21 cellular contexts compared by ENCODE assay signal in the genomic region with DNA sequence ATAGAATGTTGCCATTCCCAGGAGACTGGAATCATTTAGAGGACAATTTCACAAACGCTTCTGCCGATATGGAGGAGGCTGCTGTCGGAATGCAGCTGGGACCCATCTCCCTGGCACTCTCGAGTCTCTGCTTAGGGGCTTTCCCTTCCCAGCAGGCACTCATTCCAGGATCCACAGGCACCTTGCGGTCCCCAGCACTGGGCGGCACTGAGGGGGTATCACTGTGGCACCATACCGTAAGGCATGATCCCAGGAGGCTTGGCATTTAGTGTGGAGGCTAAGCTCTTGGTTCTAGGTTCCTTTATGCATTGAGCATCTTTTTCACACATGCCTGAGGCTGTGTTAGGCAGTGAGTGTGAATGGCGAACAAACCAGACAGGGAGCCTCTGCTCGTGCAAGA. TPM values are rescaled to one million over a fixed set of nuclear protein-coding genes. Genes with fewer than 3 reads are reported as not detected.
DNase-seq lines count a peak whose midpoint lies in the region; ATAC-seq and TF ChIP-seq lines count a peak whose summit lies in the region.
"Had no signal": no experiment of that assay in that cellular context is flagged by ENCODE, and none has a peak within 500 bp of the region (broad histone marks: within the 10 kb centered on the region; RNA-seq: fewer than 3 reads in every experiment).

No MANE protein-coding gene starts in this region.

- TF ChIP-seq CTCF in breast epithelium (IDR thresholded peaks at IDR 0.05) (no peak), MCF 10A (IDR thresholded peaks at IDR 0.05; ENCODE audit: unreplicated experiment) (no peak), brain (conservative IDR thresholded peaks at IDR 0.05) (no peak), vagina (IDR thresholded peaks at IDR 0.05) (no peak)

- H3K4me1 Mint-ChIP-seq in MCF 10A (ENCODE audit: insufficient read depth, unreplicated experiment) (peaks cover 26% of the 10 kb centered on the region), brain (peaks cover 41% of the 10 kb centered on the region)

- H3K4me3 ChIP-seq in breast epithelium (no peak overlapping the region), vagina (no peak overlapping the region)
- H3K4me3 ChIP-seq: left ventricle myocardium inferior had no signal

- no peak for ATAC-seq in GM21367 (IDR thresholded peaks at IDR 0.05; ENCODE audit: unreplicated experiment)
- ATAC-seq: effector memory CD8-positive, alpha-beta T cell had no signal

- TF ChIP-seq POLR2A in breast epithelium (IDR thresholded peaks at IDR 0.05): no peak
- no peak for TF ChIP-seq POLR2A in vagina (IDR thresholded peaks at IDR 0.05)

- H3K9me3 Mint-ChIP-seq in MCF 10A (ENCODE audit: unreplicated experiment) (no peaks in the 10 kb centered on the region), brain (no peaks in the 10 kb centered on the region)
- H3K9me3 Mint-ChIP-seq: effector memory CD8-positive, alpha-beta T cell; IgD-negative memory B cell had no signal

- H3K27me3 ChIP-seq in breast epithelium (no peaks in the 10 kb centered on the region), vagina (no peaks in the 10 kb centered on the region)

- intact Hi-C loops in breast epithelium (cut with DNase I; ENCODE audit: low total_unique reads): no loop called here
- intact Hi-C loops in MCF 10A (cut with micrococcal nuclease): no loop called here
- intact Hi-C loops in vagina (cut with DNase I): no loop called here

- H3K36me3 Mint-ChIP-seq in MCF 10A (ENCODE audit: insufficient read depth, unreplicated experiment) (peaks cover 18% of the 10 kb centered on the region), brain (no peaks in the 10 kb centered on the region)

- H3K9me3 ChIP-seq in breast epithelium (no peaks in the 10 kb centered on the region), vagina (no peaks in the 10 kb centered on the region)
- H3K9me3 ChIP-seq: left ventricle myocardium inferior had no signal

- H3K27ac ChIP-seq in breast epithelium: peak overlapping the region; percentile 50 to 64
- peak overlapping the region; percentile 44 for H3K27ac ChIP-seq in vagina
- H3K27ac ChIP-seq: HL-60, left ventricle myocardium inferior, VCaP had no signal

- no peaks in the 10 kb centered on the region for H3K36me3 ChIP-seq in breast epithelium
- no peaks in the 10 kb centered on the region for H3K36me3 ChIP-seq in vagina

- in situ Hi-C loops in ACHN (cut with HindIII; ENCODE audit: low pct_ligation_motif_present, low pct_unique_long_range_greater_than_20kb, low sequenced_read_pairs): no loop called here

- DNase-seq in breast epithelium (ENCODE audit: low spot score in 2 of 2) (no peak), MCF 10A (ENCODE audit: unreplicated experiment) (no peak), islet precursor cell (peak; percentile 42), vagina (ENCODE audit: extremely low spot score in 2 of 2) (no peak), T-helper 9 cell (no peak), ACHN (no peak)
- DNase-seq: activated CD4-positive, alpha-beta T cell treated with anti-CD3 and anti-CD28 coated beads, Interleukin-2, amount 50 U/mL, for 48 hours; activated naive CD4-positive, alpha-beta T cell; activated T-cell treated with anti-CD3 and anti-CD28 coated beads for 4 hours; amniotic stem cell; effector memory CD8-positive, alpha-beta T cell; head of caudate nucleus; left ventricle myocardium inferior; OCI-M1; SIG-M5; T-helper 2 cell had no signal

- H3K4me3 Mint-ChIP-seq in MCF 10A (ENCODE audit: unreplicated experiment) (no peak overlapping the region), brain (no peak overlapping the region)
- H3K4me3 Mint-ChIP-seq: effector memory CD8-positive, alpha-beta T cell; IgD-negative memory B cell had no signal

- POLR2A ChIA-PET in MCF 10A (lab: Yijun Ruan, JAX): interaction anchor here (0.9 to 1.5 kb wide), 2 partner anchors 9 to 32 kb away, joined by 3 to 6 read pairs; no protein-coding TSS in a partner anchor

- BruUV-seq in MCF 10A (replicated peaks; lab: Mats Ljungman, UMichigan): no TSS peak

- CTCF ChIA-PET in MCF 10A (lab: Yijun Ruan, JAX): interaction anchor here (0.8 to 1.0 kb wide), 2 partner anchors 33 to 76 kb away, joined by 5 to 6 read pairs; no protein-coding TSS in a partner anchor

- H3K27me3 Mint-ChIP-seq in MCF 10A (ENCODE audit: insufficient read depth, unreplicated experiment) (no peaks in the 10 kb centered on the region), brain (peaks cover 5% of the 10 kb centered on the region)
- H3K27me3 Mint-ChIP-seq: effector memory CD8-positive, alpha-beta T cell had no signal

- H3K4me1 ChIP-seq in breast epithelium (peaks cover 0 to 9% of the 10 kb centered on the region in 2 donors), vagina (peaks cover 37% of the 10 kb centered on the region)

- H3K27ac Mint-ChIP-seq in MCF 10A (ENCODE audit: low read depth, unreplicated experiment) (no peak overlapping the region), brain (peak overlapping the region in 3 of 5 experiments; percentile 27 to 93 (median 61))
- H3K27ac Mint-ChIP-seq: IgD-negative memory B cell had no signal

RNA-seq across cellular contexts. Expression of gene LTBP2, which starts 36.6 kb away (rescaled TPM):
- total RNA-seq in breast epithelium: 10 to 100 TPM; 34.7 to 91.1 (median 79.0) TPM
- 9.1 and 16.8 TPM in 2 replicates for total RNA-seq in MCF 10A (2022)
- 2.8 TPM for polyA plus RNA-seq in brain (ENCODE audit: insufficient read depth, low read depth, low replicate concordance)
- 52.5 TPM for total RNA-seq in vagina
